Comparison of ENCODE assay signal across 9 cellular contexts in genomic region chr17:10683853-10684252, GRCh38. TPM values are rescaled to one million over a fixed set of nuclear protein-coding genes. Genes with fewer than 3 reads are reported as not detected.
DNase-seq lines count a peak whose midpoint lies in the region; ATAC-seq and TF ChIP-seq lines count a peak whose summit lies in the region.
"Had no signal": no experiment of that assay in that cellular context is flagged by ENCODE, and none has a peak within 500 bp of the region (broad histone marks: within the 10 kb centered on the region; RNA-seq: fewer than 3 reads in every experiment).

No MANE protein-coding gene starts in this region.

- ATAC-seq in right lobe of liver (no peak), HG03139 (IDR thresholded peaks at IDR 0.05; ENCODE audit: unreplicated experiment) (no peak), HG02798 (IDR thresholded peaks at IDR 0.05; ENCODE audit: poor library complexity, unreplicated experiment) (no peak)

- intact Hi-C loops in right lobe of liver (cut with DNase I), result no loop called here

- H3K4me1 ChIP-seq in right lobe of liver, result no peaks in the 10 kb centered on the region

- no peak overlapping the region for H3K27ac ChIP-seq in right lobe of liver

- H3K9me3 ChIP-seq in right lobe of liver, result no peaks in the 10 kb centered on the region

- peak; percentile 24 for DNase-seq in CD1c-positive myeloid dendritic cell (ENCODE audit: extremely low spot score)
- peak; percentile 16 for DNase-seq in HuH-7 (ENCODE audit: low spot score)
- DNase-seq in astrocyte of the cerebellum (ENCODE audit: low read depth), result no peak
- DNase-seq in right lobe of liver, result no peak
- no peak for DNase-seq in amygdala (lab: John Stamatoyannopoulos, UW)
- DNase-seq in occipital lobe (lab: John Stamatoyannopoulos, UW), result no peak
- DNase-seq: NCI-H1092 had no signal

- TF ChIP-seq CTCF in astrocyte of the cerebellum (IDR thresholded peaks at IDR 0.05; ENCODE audit: low read depth, low read length, missing control alignments) (peak; percentile 50), right lobe of liver (IDR thresholded peaks at IDR 0.05) (peak in 3 of 4 donors; percentile 26 to 41 (median 28))

- WGBS in right lobe of liver (ENCODE audit: insufficient coverage, low coverage, low lambda C conversion rate, missing lambda C conversion rate), result 86% methylated on average over 2 of the region's 2 CpGs

- no peak overlapping the region for H3K4me3 ChIP-seq in astrocyte of the cerebellum (ENCODE audit: low read depth, low read length)
- no peak overlapping the region for H3K4me3 ChIP-seq in right lobe of liver

- no peaks in the 10 kb centered on the region for H3K27me3 ChIP-seq in right lobe of liver

- peaks cover 11 to 57% (median 25%) of the 10 kb centered on the region in 4 donors for H3K36me3 ChIP-seq in right lobe of liver

- in situ Hi-C loops in astrocyte of the cerebellum (cut with HindIII; ENCODE audit: low sequenced_read_pairs), result no loop called here

- TF ChIP-seq POLR2A in right lobe of liver (IDR thresholded peaks at IDR 0.05), result no peak

RNA-seq across cellular contexts. Expression of gene SCO1, which starts 13.5 kb away (rescaled TPM):
- total RNA-seq in right lobe of liver (10 to 100 TPM; 19.0 to 29.7 (median 23.8) TPM), occipital lobe (8.4 TPM)

RNA-seq across cellular contexts. Expression of gene ADPRM, which starts 13.5 kb away (rescaled TPM):
- total RNA-seq in right lobe of liver (1 to 10 TPM; 3.6 to 9.6 (median 4.5) TPM), occipital lobe (19.8 TPM)

RNA-seq across cellular contexts. Expression of gene MYH3, which starts 26.7 kb away (rescaled TPM):
- 1 to 10 TPM in 4 of 6 experiments, under 1 TPM in 2; 0.68 to 2.6 (median 1.2) TPM for total RNA-seq in right lobe of liver
- 1.4 TPM for total RNA-seq in occipital lobe

RNA-seq across cellular contexts. Expression of gene TMEM220, which starts 46.0 kb away (rescaled TPM):
- total RNA-seq in right lobe of liver, result 10 to 100 TPM; 26.6 to 61.0 (median 43.2) TPM
- 2.3 TPM for total RNA-seq in occipital lobe

Comparison
In these comparisons a context has a peak if more than half of its experiments do, and no peak if none do; other contexts are left out.
1. DNase-seq: peak in CD1c-positive myeloid dendritic cell (single experiment) and HuH-7 (single experiment); none in astrocyte of the cerebellum (single experiment), right lobe of liver (0 of 3), amygdala (0 of 56) and occipital lobe (single experiment).